Comparison of ENCODE assay signal across 15 cellular contexts in the genomic region with DNA sequence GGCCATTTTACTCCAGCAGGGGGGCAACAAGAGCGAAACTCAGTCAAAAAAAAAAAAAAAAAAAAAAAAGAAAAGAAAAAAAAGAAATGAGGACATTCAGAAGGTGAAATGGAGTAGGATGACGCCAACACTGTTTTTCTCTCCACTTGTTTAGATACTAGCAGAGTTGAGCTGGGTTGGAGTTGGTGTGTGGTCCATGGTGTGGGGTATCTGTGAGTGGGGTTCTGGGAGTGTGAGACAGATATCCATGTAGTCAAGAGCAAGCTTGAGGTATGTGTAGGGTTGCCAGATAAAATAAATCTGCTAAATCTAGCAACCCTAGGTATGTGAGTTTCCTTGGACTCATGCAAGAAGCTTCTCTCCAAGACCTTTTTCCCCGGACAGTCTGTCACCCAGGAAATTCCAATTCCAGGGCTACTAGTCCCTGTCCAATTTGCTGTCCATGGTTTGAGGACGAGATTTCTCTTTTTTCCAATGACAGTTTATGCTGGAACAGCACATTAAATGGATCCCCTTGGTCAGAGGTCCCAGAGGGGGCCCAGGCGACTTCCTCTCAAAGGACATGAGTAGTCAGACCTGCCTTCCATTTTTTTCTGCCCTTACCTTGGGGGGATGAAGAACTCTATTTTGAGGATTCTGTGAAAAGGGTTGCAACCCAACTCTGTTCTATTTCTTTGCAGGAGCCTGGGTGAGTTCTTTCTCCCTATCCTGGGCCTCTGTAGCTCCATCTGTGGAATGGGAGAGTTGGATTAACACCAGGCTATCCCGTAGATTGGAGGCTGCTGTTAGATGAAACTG. TPM values are rescaled to one million over a fixed set of nuclear protein-coding genes. Genes with fewer than 3 reads are reported as not detected.
DNase-seq lines count a peak whose midpoint lies in the region; ATAC-seq, FAIRE-seq and TF ChIP-seq lines count a peak whose summit lies in the region.
"Had no signal": no experiment of that assay in that cellular context is flagged by ENCODE, and none has a peak within 500 bp of the region (broad histone marks: within the 10 kb centered on the region; RNA-seq: fewer than 3 reads in every experiment).

No MANE protein-coding gene starts in this region.

- TF ChIP-seq POLR2A in HepG2 (IDR thresholded peaks at IDR 0.05; ENCODE audit: insufficient read depth in 1 of 2, low read depth in 2 of 2, low read length in 2 of 2) (no peak), right lobe of liver (IDR thresholded peaks at IDR 0.05) (no peak)

- H3K36me3 ChIP-seq in HepG2 (replicated peaks in 1 of 2; ENCODE audit: control insufficient read depth in 1 of 2, insufficient read depth in 2 of 2, low read length in 2 of 2): no peaks in the 10 kb centered on the region
- no peaks in the 10 kb centered on the region for H3K36me3 ChIP-seq in right lobe of liver
- H3K36me3 ChIP-seq in SU-DHL-6 (ENCODE audit: low read length): no peaks in the 10 kb centered on the region
- H3K36me3 ChIP-seq in fibroblast of lung (ENCODE audit: control insufficient read depth, insufficient read depth, low read length): no peaks in the 10 kb centered on the region
- H3K36me3 ChIP-seq: BE2C, esophagus muscularis mucosa, WERI-Rb-1 had no signal

- ATAC-seq in HepG2 (no peak), right lobe of liver (no peak)

- POLR2A ChIA-PET in HepG2 (lab: Yijun Ruan, JAX): interaction anchor here (1.0 kb wide), 1 partner anchor 42 kb away, joined by 3 read pairs; no protein-coding TSS in a partner anchor

- 81% methylated on average over 6 of the region's 6 CpGs for WGBS in HepG2 (ENCODE audit: low lambda C conversion rate)
- WGBS in right lobe of liver (ENCODE audit: insufficient coverage, low coverage, low lambda C conversion rate, missing lambda C conversion rate): 72% methylated on average over 6 of the region's 6 CpGs

- TSS peak; percentile 49 for BruUV-seq in HepG2 (replicated peaks; lab: Mats Ljungman, UMichigan)

- in situ Hi-C loops in HepG2 (cut with HindIII; ENCODE audit: extremely low pct_ligation_motif_present, low pct_unique_long_range_greater_than_20kb): no loop called here

- peaks cover 0 to 13% of the 10 kb centered on the region in 2 experiments; a peak in 3 of 5 replicates for H3K27me3 ChIP-seq in HepG2 (ENCODE audit: control insufficient read depth in 1 of 2, insufficient read depth in 2 of 2, low read length in 2 of 2)
- no peaks in the 10 kb centered on the region for H3K27me3 ChIP-seq in right lobe of liver
- no peaks in the 10 kb centered on the region for H3K27me3 ChIP-seq in SU-DHL-6 (ENCODE audit: low read length)
- no peaks in the 10 kb centered on the region for H3K27me3 ChIP-seq in fibroblast of lung (ENCODE audit: control insufficient read depth, insufficient read depth, low read length)

- no peak for TF ChIP-seq RAD21 in HepG2 (CRISPR knock-in tag; IDR thresholded peaks at IDR 0.05)

- H3F3A ChIP-seq in SU-DHL-6 (ENCODE audit: insufficient read depth): no peaks in the 10 kb centered on the region

- H3K4me1 ChIP-seq in HepG2 (ENCODE audit: insufficient read depth, low read length): peaks cover 21% of the 10 kb centered on the region
- peaks cover 0 to 21% (median 0%) of the 10 kb centered on the region in 4 donors for H3K4me1 ChIP-seq in right lobe of liver
- peaks cover 2% of the 10 kb centered on the region for H3K4me1 ChIP-seq in fibroblast of lung (ENCODE audit: control insufficient read depth, extremely low read depth, insufficient read depth, low read length)
- H3K4me1 ChIP-seq: BE2C had no signal

- TF ChIP-seq EP300 in HepG2 (IDR thresholded peaks at IDR 0.05; ENCODE audit: low read depth in 2 of 2, low read length in 2 of 2) (no peak), HepG2 (CRISPR knock-in tag; IDR thresholded peaks at IDR 0.05; ENCODE audit: borderline replicate concordance) (no peak)

- H3K4me3 ChIP-seq in HepG2 (replicated peaks in 1 of 3; ENCODE audit: insufficient read depth in 1 of 3, low read depth in 2 of 3, low read length in 3 of 3): peak overlapping the region in 1 of 3 experiments; percentile 78; a peak in 1 of 6 replicates
- no peak overlapping the region for H3K4me3 ChIP-seq in right lobe of liver
- H3K4me3 ChIP-seq in SU-DHL-6 (ENCODE audit: insufficient read depth, low read length, poor library complexity, severe bottlenecking): peak overlapping the region; percentile 73
- H3K4me3 ChIP-seq in fibroblast of lung (replicated peaks in 1 of 4; ENCODE audit: control extremely low read depth in 1 of 4, insufficient read depth in 1 of 4, low read depth in 3 of 4, low read length in 4 of 4): peak overlapping the region in 1 of 4 experiments; percentile 78

- FAIRE-seq in HepG2 (lab: Jason Lieb, UNC) (no peak), HTR-8/SVneo (lab: Jason Lieb, UNC) (no peak)

- H3K9ac ChIP-seq in HepG2 (ENCODE audit: insufficient read depth, low read depth, low read length) (no peak overlapping the region), SU-DHL-6 (ENCODE audit: low read length) (peak overlapping the region; percentile 91), fibroblast of lung (ENCODE audit: insufficient read depth, low read length) (no peak overlapping the region)

- H3K9me3 ChIP-seq in HepG2 (ENCODE audit: low read length): no peaks in the 10 kb centered on the region
- H3K9me3 ChIP-seq in right lobe of liver: no peaks in the 10 kb centered on the region
- no peaks in the 10 kb centered on the region for H3K9me3 ChIP-seq in SU-DHL-6 (ENCODE audit: insufficient read depth, low read length)
- H3K9me3 ChIP-seq in fibroblast of lung (ENCODE audit: control insufficient read depth, insufficient read depth, low read depth, low read length): no peaks in the 10 kb centered on the region
- H3K9me3 ChIP-seq: BE2C, esophagus muscularis mucosa had no signal

- H3K79me2 ChIP-seq in HepG2 (ENCODE audit: insufficient read depth, low read length) (no peaks in the 10 kb centered on the region), SU-DHL-6 (ENCODE audit: insufficient read depth, low read length) (peaks cover 56% of the 10 kb centered on the region), fibroblast of lung (ENCODE audit: control insufficient read depth, insufficient read depth, low read length) (no peaks in the 10 kb centered on the region)

- H4K20me1 ChIP-seq in HepG2 (ENCODE audit: insufficient read depth, low read length): 0 out of 2 replicates have a peak, but pooled peaks cover 2% of the 10 kb centered on the region
- H4K20me1 ChIP-seq in SU-DHL-6 (ENCODE audit: low read depth, low read length): no peaks in the 10 kb centered on the region
- H4K20me1 ChIP-seq in fibroblast of lung (ENCODE audit: control insufficient read depth, extremely low read depth, insufficient read depth, low read length): no peaks in the 10 kb centered on the region

- no peak for DNase-seq in HepG2 (ENCODE audit: low spot score)
- DNase-seq in right lobe of liver: no peak
- no peak for DNase-seq in fibroblast of lung (ENCODE audit: low read depth in 2 of 2)
- no peak for DNase-seq in HTR-8/SVneo (ENCODE audit: insufficient read length, low spot score)
- no peak for DNase-seq in stimulated activated CD8-positive, alpha-beta memory T cell treated with anti-CD3 and anti-CD28 coated beads, Interleukin-4, amount 100 ng/mL, for 48 hours
- DNase-seq in NCI-H1092 treated with DMSO at 0.1 percent for 48 hours (lab: John Stamatoyannopoulos, UW): no peak
- DNase-seq in NCI-H748 treated with DMSO at 0.1 percent for 48 hours (lab: John Stamatoyannopoulos, UW): no peak
- DNase-seq: NCI-H1048 had no signal

- CTCF ChIA-PET in HepG2 (lab: Yijun Ruan, JAX; ENCODE audit: low intra/inter-chr PET ratio, low total read pairs): interaction anchor here (3.9 kb wide), 1 partner anchor 275 kb away, joined by 34 read pairs; no protein-coding TSS in a partner anchor

- intact Hi-C loops in HepG2 (cut with micrococcal nuclease; ENCODE audit: unreplicated experiment): no loop called here
- intact Hi-C loops in right lobe of liver (cut with DNase I): no loop called here

- H2AFZ ChIP-seq in HepG2 (ENCODE audit: low read length) (no peak overlapping the region), SU-DHL-6 (ENCODE audit: low read depth, low read length, severe bottlenecking) (no peak overlapping the region), fibroblast of lung (ENCODE audit: low read length) (no peak overlapping the region)

- TF ChIP-seq CTCF in HepG2 (CRISPR knock-in tag; IDR thresholded peaks at IDR 0.05): no peak
- TF ChIP-seq CTCF in right lobe of liver (IDR thresholded peaks at IDR 0.05): no peak
- TF ChIP-seq CTCF in SU-DHL-6 (IDR thresholded peaks at IDR 0.05; ENCODE audit: insufficient read depth, low read length, poor library complexity, severe bottlenecking): no peak
- peak in 1 of 2 donors; percentile 1 for TF ChIP-seq CTCF in fibroblast of lung (conservative IDR thresholded peaks at IDR 0.05 in 1 of 2, IDR thresholded peaks at IDR 0.05 in 1 of 2; ENCODE audit: low read depth in 1 of 2, low read length in 2 of 2)

- no peaks in the 10 kb centered on the region for H3K9me2 ChIP-seq in SU-DHL-6 (replicated peaks; ENCODE audit: insufficient read depth, low read length)

- H3K4me2 ChIP-seq in HepG2 (ENCODE audit: low read depth, low read length): peak overlapping the region; percentile 74
- H3K4me2 ChIP-seq in SU-DHL-6 (ENCODE audit: low read depth, low read length, poor library complexity, severe bottlenecking): peak overlapping the region; percentile 77
- H3K4me2 ChIP-seq in fibroblast of lung (ENCODE audit: extremely low read depth, insufficient read depth, low read length): peak overlapping the region; percentile 61

- H3K27ac ChIP-seq in HepG2 (ENCODE audit: extremely low read length, insufficient read depth, low read length): no peak overlapping the region
- H3K27ac ChIP-seq in right lobe of liver: no peak overlapping the region
- H3K27ac ChIP-seq in SU-DHL-6 (ENCODE audit: low read depth, low read length): no peak overlapping the region
- no peak overlapping the region for H3K27ac ChIP-seq in fibroblast of lung (ENCODE audit: insufficient read depth, low read length)
- H3K27ac ChIP-seq: WERI-Rb-1 had no signal

RNA-seq across cellular contexts. Expression of gene FOXD2, which starts 2.1 kb away (rescaled TPM):
- total RNA-seq in HepG2 (2016; rRNA removed; fragmentation: Illumina TruSeq; extraction: Trizol): 0.07 and 0.09 TPM in 2 replicates
- 0.09 TPM in 1 of 2 replicates, not detected in the other for total RNA-seq in HepG2 (2016; cell fraction: cytosol; rRNA removed; fragmentation: Illumina TruSeq; extraction: Trizol; ENCODE audit: low read depth)
- total RNA-seq in HepG2 (2016; cell fraction: insoluble cytoplasmic fraction; rRNA removed; fragmentation: Illumina TruSeq; extraction: Trizol): 0.04 and 0.09 TPM in 2 replicates
- 0.09 and 0.10 TPM in 2 replicates for total RNA-seq in HepG2 (2016; cell fraction: membrane; rRNA removed; fragmentation: Illumina TruSeq; extraction: Trizol)
- 0.06 TPM in 1 of 2 replicates, not detected in the other for total RNA-seq in HepG2 (2016; cell fraction: nucleus; rRNA removed; fragmentation: Illumina TruSeq; extraction: Trizol)
- polyA plus RNA-seq in HepG2 (2011; rRNA removed): 0.01 and 0.03 TPM in 2 replicates
- polyA plus RNA-seq in HepG2 (2011; cell fraction: cytosol; rRNA removed): 0.03 and 0.04 TPM in 2 replicates
- polyA plus RNA-seq in HepG2 (2011; cell fraction: nucleus; rRNA removed): 0.03 and 0.10 TPM in 2 replicates
- 0.29 and 0.32 TPM in 2 replicates for polyA plus RNA-seq in HepG2 (2012)
- polyA plus RNA-seq in HepG2 (2016; cell fraction: cytosol; fragmentation: Illumina TruSeq; extraction: Trizol; ENCODE audit: low read depth): 0.02 TPM in 1 of 2 replicates, not detected in the other
- polyA plus RNA-seq in HepG2 (2016; cell fraction: insoluble cytoplasmic fraction; fragmentation: Illumina TruSeq; extraction: Trizol; ENCODE audit: low read depth): 0.05 and 0.13 TPM in 2 replicates
- not detected in 2 replicates for polyA plus RNA-seq in HepG2 (2016; cell fraction: membrane; fragmentation: Illumina TruSeq; extraction: Trizol; ENCODE audit: low read depth)
- 0.09 TPM in 1 of 2 replicates, not detected in the other for polyA plus RNA-seq in HepG2 (2016; cell fraction: nucleus; fragmentation: Illumina TruSeq; extraction: Trizol; ENCODE audit: insufficient read depth, low read depth)
- polyA minus RNA-seq in HepG2 (2011; rRNA and poly(A)+ RNA removed; ENCODE audit: low replicate concordance): 0.23 TPM in 1 of 2 replicates, not detected in the other
- polyA minus RNA-seq in HepG2 (2011; cell fraction: cytosol; rRNA and poly(A)+ RNA removed): not detected in 2 replicates
- polyA minus RNA-seq in HepG2 (2011; cell fraction: nucleus; rRNA and poly(A)+ RNA removed): 0.12 TPM in 1 of 2 replicates, not detected in the other
- total RNA-seq in right lobe of liver: under 1 TPM; 0.25 to 0.86 (median 0.41) TPM
- total RNA-seq in fibroblast of lung: 0.51 and 0.83 TPM in 2 replicates
- polyA plus RNA-seq in fibroblast of lung: 0.08 and 0.19 TPM in 2 replicates
- polyA plus RNA-seq in fibroblast of lung (2012): 0.45 and 0.63 TPM in 2 replicates
- polyA minus RNA-seq in fibroblast of lung (ENCODE audit: low replicate concordance): 0.12 and 0.19 TPM in 2 replicates

RNA-seq across cellular contexts. Expression of gene FOXE3, which starts 19.6 kb away (rescaled TPM):
- total RNA-seq in HepG2 (2016; rRNA removed; fragmentation: Illumina TruSeq; extraction: Trizol): not detected in 2 replicates
- not detected in 2 replicates for total RNA-seq in HepG2 (2016; cell fraction: cytosol; rRNA removed; fragmentation: Illumina TruSeq; extraction: Trizol; ENCODE audit: low read depth)
- not detected in 2 replicates for total RNA-seq in HepG2 (2016; cell fraction: insoluble cytoplasmic fraction; rRNA removed; fragmentation: Illumina TruSeq; extraction: Trizol)
- not detected in 2 replicates for total RNA-seq in HepG2 (2016; cell fraction: membrane; rRNA removed; fragmentation: Illumina TruSeq; extraction: Trizol)
- total RNA-seq in HepG2 (2016; cell fraction: nucleus; rRNA removed; fragmentation: Illumina TruSeq; extraction: Trizol): not detected in 2 replicates
- not detected in 2 replicates for polyA plus RNA-seq in HepG2 (2011; rRNA removed)
- polyA plus RNA-seq in HepG2 (2011; cell fraction: cytosol; rRNA removed): not detected in 2 replicates
- polyA plus RNA-seq in HepG2 (2011; cell fraction: nucleus; rRNA removed): not detected in 2 replicates
- polyA plus RNA-seq in HepG2 (2012): not detected in 2 replicates
- polyA plus RNA-seq in HepG2 (2016; cell fraction: cytosol; fragmentation: Illumina TruSeq; extraction: Trizol; ENCODE audit: low read depth): not detected in 2 replicates
- not detected in 2 replicates for polyA plus RNA-seq in HepG2 (2016; cell fraction: insoluble cytoplasmic fraction; fragmentation: Illumina TruSeq; extraction: Trizol; ENCODE audit: low read depth)
- not detected in 2 replicates for polyA plus RNA-seq in HepG2 (2016; cell fraction: membrane; fragmentation: Illumina TruSeq; extraction: Trizol; ENCODE audit: low read depth)
- polyA plus RNA-seq in HepG2 (2016; cell fraction: nucleus; fragmentation: Illumina TruSeq; extraction: Trizol; ENCODE audit: insufficient read depth, low read depth): not detected in 2 replicates
- polyA minus RNA-seq in HepG2 (2011; rRNA and poly(A)+ RNA removed; ENCODE audit: low replicate concordance): not detected in 2 replicates
- not detected in 2 replicates for polyA minus RNA-seq in HepG2 (2011; cell fraction: cytosol; rRNA and poly(A)+ RNA removed)
- not detected in 2 replicates for polyA minus RNA-seq in HepG2 (2011; cell fraction: nucleus; rRNA and poly(A)+ RNA removed)
- total RNA-seq in right lobe of liver: not detected
- total RNA-seq in fibroblast of lung: not detected in 2 replicates
- polyA plus RNA-seq in fibroblast of lung: 0.03 TPM in 1 of 2 replicates, not detected in the other
- not detected in 2 replicates for polyA plus RNA-seq in fibroblast of lung (2012)
- not detected in 2 replicates for polyA minus RNA-seq in fibroblast of lung (ENCODE audit: low replicate concordance)
- total RNA-seq: aorta, esophagus muscularis mucosa, left lobe of liver, renal cortical epithelial cell had no signal
- polyA plus RNA-seq: aorta had no signal
